In the genomic region with DNA sequence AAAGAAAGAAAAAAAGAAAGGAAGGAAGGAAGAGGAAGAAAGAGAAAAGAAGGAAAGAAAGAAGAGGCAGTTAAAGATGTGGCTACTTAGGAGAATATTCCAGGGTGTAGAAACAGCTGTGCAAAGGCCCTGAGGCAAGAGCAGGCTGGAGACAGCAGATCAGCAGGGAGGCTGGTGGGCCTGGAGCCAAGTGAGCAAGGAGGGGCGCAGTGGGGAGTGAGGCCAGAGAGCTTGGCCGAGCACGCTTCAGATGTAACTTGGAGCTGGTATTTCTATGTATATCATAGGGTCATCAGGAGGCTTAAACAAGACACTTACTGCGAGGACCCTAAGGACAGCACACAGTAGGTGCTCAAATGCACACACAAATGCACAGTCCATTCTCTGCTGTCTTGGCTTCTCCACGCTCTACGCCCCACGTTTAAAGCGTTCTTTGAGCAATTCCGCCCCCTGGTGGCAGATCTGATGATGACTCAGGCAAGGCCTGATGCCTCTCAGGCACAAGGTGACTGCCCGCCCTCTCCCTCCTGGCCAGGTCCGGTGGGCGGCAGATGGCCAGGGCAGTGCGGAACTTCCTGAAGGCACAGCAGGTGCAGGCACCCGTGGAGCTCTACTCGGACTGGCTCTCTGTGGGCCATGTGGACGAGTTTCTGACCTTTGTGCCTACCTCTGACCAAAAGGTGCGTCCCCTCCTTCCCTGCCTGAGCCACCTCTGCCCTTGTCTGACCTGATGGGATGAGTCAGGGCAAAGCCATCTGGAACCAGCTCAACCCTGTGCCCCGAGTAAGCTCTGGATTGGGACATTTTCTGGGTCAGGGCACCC, we compare ENCODE assay signal across 8 cellular contexts. TPM values are rescaled to one million over a fixed set of nuclear protein-coding genes. Genes with fewer than 3 reads are reported as not detected.
DNase-seq lines count a peak whose midpoint lies in the region; ATAC-seq, FAIRE-seq and TF ChIP-seq lines count a peak whose summit lies in the region.

No MANE protein-coding gene starts in this region.

- DNase-seq in EH (ENCODE audit: low read depth) = peak; percentile 86
- DNase-seq in M059J (ENCODE audit: low read depth) = peak; percentile 94
- peak; percentile 88 for DNase-seq in SK-MEL-5 (ENCODE audit: low read depth, low spot score)
- DNase-seq in activated naive CD4-positive, alpha-beta T cell (lab: John Stamatoyannopoulos, UW) = peak; percentile 83 to 94 (median 86)
- peak; percentile 87 for DNase-seq in germinal center (ENCODE audit: low spot score)
- peak; percentile 74 to 98 (median 90) for DNase-seq in pancreas
- peak; percentile 92 for DNase-seq in transverse colon

- H3K4me3 ChIP-seq in pancreas = no peak overlapping the region
- H3K4me3 ChIP-seq in transverse colon = no peak overlapping the region

- intact Hi-C loops in pancreas (cut with DNase I) (loop anchor here in 2 of 3 donors (5.0 kb wide), 3 partner anchors 110 to 180 kb away; no protein-coding TSS in a partner anchor), transverse colon (cut with DNase I; ENCODE audit: low total_unique reads) (loop anchor here (2.0 kb wide), 1 partner anchor 110 kb away; no protein-coding TSS in a partner anchor)

- in situ Hi-C loops in SK-MEL-5 (cut with HindIII; ENCODE audit: low pct_unique_long_range_greater_than_20kb, low sequenced_read_pairs) (no loop called here), transverse colon (cut with MboI; ENCODE audit: low pct_ligation_motif_present in 1 of 4, low pct_unique_long_range_greater_than_20kb in 1 of 4, low sequenced_read_pairs in 3 of 4) (loop anchor here in 3 of 4 donors (5.0 to 10.0 kb wide), 3 partner anchors 110 to 115 kb away; no protein-coding TSS in a partner anchor)

- H3K27ac ChIP-seq in pancreas = no peak overlapping the region
- H3K27ac ChIP-seq in transverse colon = no peak overlapping the region

- TF ChIP-seq POLR2A in transverse colon (IDR thresholded peaks at IDR 0.05) = no peak

- peaks cover 2 to 5% (median 4%) of the 10 kb centered on the region in 3 donors for H3K4me1 ChIP-seq in pancreas
- H3K4me1 ChIP-seq in transverse colon = peaks cover 13 to 27% (median 20%) of the 10 kb centered on the region in 4 donors

- no peak for FAIRE-seq in pancreas (lab: Jason Lieb, UNC)

- no peaks in the 10 kb centered on the region for H3K9me3 ChIP-seq in pancreas
- no peaks in the 10 kb centered on the region for H3K9me3 ChIP-seq in transverse colon

- ATAC-seq in pancreas (peak; percentile 51 to 83 (median 78)), HG03175 (IDR thresholded peaks at IDR 0.05; ENCODE audit: unreplicated experiment) (no peak)

- WGBS in pancreas, 2 donors = 20 to 23% methylated on average over 18 of the region's 18 CpGs
- WGBS in transverse colon (ENCODE audit: low coverage in 1 of 2), 2 donors = 16 to 100% methylated on average over 1 to 17 of the region's 18 CpGs

- no peaks in the 10 kb centered on the region for H3K36me3 ChIP-seq in pancreas
- H3K36me3 ChIP-seq in transverse colon = no peaks in the 10 kb centered on the region

- peak; percentile 85 to 92 (median 87) for TF ChIP-seq CTCF in pancreas (IDR thresholded peaks at IDR 0.05)
- peak; percentile 87 to 94 (median 92) for TF ChIP-seq CTCF in transverse colon (IDR thresholded peaks at IDR 0.05)

- no peak for TF ChIP-seq EP300 in transverse colon (IDR thresholded peaks at IDR 0.05; ENCODE audit: low read depth)

- no peaks in the 10 kb centered on the region for H3K27me3 ChIP-seq in pancreas
- no peaks in the 10 kb centered on the region for H3K27me3 ChIP-seq in transverse colon

RNA-seq across cellular contexts. Expression of gene PADI3, which starts 11.9 kb away (rescaled TPM):
- 2.1 and 5.3 TPM in 2 replicates for total RNA-seq in M059J (2014; rRNA removed; shearing (Covaris generic))
- total RNA-seq in SK-MEL-5 (2014; rRNA removed; shearing (Covaris generic)) = 0.19 and 0.21 TPM in 2 replicates
- 0.26 and 0.37 TPM in 2 replicates for polyA plus RNA-seq in SK-MEL-5 (2015; cell fraction: cytosol; rRNA removed)
- 0.12 and 0.51 TPM in 2 replicates for polyA plus RNA-seq in SK-MEL-5 (2015; cell fraction: nucleus; rRNA removed)
- total RNA-seq in pancreas = not detected
- polyA plus RNA-seq in pancreas = not detected
- total RNA-seq in transverse colon = not detected

RNA-seq across cellular contexts. Expression of gene PADI1, which starts 32.1 kb away (rescaled TPM):
- total RNA-seq in M059J (2014; rRNA removed; shearing (Covaris generic)) = 1.1 and 1.7 TPM in 2 replicates
- 0.35 TPM in 1 of 2 replicates, not detected in the other for total RNA-seq in SK-MEL-5 (2014; rRNA removed; shearing (Covaris generic))
- polyA plus RNA-seq in SK-MEL-5 (2015; cell fraction: cytosol; rRNA removed) = 0.08 TPM in 1 of 2 replicates, not detected in the other
- 0.66 and 1.2 TPM in 2 replicates for polyA plus RNA-seq in SK-MEL-5 (2015; cell fraction: nucleus; rRNA removed)
- total RNA-seq in pancreas = not detected
- polyA plus RNA-seq in pancreas = under 1 TPM in 1 of 2 donors, not detected in 1; 0.23 TPM
- total RNA-seq in transverse colon = under 1 TPM in 1 of 4 donors, not detected in 3; 0.14 TPM
